1 cellular context compared by ENCODE assay signal in the genomic region with DNA sequence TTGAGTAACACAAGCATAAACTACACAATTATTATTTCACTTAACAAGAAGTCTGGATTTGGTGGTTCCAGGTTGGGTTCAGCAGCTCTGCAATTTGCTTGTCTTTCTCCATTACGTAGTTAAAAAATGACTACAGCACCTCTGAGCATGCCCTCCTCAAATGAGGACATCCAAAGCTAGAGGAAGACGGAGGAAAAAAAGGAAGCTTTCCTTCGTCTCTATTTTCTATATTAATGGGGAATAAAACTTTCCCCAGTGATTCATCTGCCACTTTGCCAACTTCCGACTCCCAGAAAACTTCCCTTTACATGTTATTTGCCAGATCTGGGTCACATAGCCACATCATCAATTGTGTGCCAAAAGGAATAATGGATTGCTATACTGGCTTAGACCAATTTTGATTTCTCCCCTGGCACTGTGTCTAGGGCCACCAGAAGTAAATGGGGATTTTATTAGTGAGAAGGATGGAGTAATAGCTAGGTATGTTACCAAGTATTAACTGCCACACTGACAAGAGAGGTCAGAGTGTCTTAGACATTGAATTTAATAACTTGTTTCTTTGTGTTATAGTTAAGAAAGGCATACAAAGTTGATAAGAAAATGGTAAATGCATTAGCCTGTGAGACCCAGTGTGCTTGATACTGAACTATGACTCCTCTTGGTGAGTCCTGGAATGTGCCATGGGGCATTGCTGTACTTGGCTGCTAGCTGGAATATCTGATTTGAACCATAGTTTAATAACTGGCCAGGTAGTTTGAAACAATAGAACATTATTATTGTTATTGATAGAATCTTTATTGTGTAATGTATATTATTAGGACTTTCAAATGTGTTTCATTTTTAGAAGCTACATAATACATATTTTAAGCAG.
TF ChIP-seq lines count a peak whose summit lies in the region.

No MANE protein-coding gene starts in this region.

TF ChIP-seq in WTC11, 78 proteins besides CTCF, POLR2A, EP300 and RAD21 (continued from another document):
- TF ChIP-seq, protein P1, sequence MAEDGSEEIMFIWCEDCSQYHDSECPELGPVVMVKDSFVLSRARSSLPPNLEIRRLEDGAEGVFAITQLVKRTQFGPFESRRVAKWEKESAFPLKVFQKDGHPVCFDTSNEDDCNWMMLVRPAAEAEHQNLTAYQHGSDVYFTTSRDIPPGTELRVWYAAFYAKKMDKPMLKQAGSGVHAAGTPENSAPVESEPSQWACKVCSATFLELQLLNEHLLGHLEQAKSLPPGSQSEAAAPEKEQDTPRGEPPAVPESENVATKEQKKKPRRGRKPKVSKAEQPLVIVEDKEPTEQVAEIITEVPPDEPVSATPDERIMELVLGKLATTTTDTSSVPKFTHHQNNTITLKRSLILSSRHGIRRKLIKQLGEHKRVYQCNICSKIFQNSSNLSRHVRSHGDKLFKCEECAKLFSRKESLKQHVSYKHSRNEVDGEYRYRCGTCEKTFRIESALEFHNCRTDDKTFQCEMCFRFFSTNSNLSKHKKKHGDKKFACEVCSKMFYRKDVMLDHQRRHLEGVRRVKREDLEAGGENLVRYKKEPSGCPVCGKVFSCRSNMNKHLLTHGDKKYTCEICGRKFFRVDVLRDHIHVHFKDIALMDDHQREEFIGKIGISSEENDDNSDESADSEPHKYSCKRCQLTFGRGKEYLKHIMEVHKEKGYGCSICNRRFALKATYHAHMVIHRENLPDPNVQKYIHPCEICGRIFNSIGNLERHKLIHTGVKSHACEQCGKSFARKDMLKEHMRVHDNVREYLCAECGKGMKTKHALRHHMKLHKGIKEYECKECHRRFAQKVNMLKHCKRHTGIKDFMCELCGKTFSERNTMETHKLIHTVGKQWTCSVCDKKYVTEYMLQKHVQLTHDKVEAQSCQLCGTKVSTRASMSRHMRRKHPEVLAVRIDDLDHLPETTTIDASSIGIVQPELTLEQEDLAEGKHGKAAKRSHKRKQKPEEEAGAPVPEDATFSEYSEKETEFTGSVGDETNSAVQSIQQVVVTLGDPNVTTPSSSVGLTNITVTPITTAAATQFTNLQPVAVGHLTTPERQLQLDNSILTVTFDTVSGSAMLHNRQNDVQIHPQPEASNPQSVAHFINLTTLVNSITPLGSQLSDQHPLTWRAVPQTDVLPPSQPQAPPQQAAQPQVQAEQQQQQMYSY (CRISPR knock-in tag; IDR thresholded peaks at IDR 0.05) = no peak
- TF ChIP-seq OVOL2 (CRISPR knock-in tag; IDR thresholded peaks at IDR 0.05; ENCODE audit: borderline replicate concordance) = no peak
- TF ChIP-seq, protein P2, sequence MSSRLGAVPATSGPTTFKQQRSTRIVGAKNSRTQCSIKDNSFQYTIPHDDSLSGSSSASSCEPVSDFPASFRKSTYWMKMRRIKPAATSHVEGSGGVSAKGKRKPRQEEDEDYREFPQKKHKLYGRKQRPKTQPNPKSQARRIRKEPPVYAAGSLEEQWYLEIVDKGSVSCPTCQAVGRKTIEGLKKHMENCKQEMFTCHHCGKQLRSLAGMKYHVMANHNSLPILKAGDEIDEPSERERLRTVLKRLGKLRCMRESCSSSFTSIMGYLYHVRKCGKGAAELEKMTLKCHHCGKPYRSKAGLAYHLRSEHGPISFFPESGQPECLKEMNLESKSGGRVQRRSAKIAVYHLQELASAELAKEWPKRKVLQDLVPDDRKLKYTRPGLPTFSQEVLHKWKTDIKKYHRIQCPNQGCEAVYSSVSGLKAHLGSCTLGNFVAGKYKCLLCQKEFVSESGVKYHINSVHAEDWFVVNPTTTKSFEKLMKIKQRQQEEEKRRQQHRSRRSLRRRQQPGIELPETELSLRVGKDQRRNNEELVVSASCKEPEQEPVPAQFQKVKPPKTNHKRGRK (CRISPR knock-in tag; IDR thresholded peaks at IDR 0.05; ENCODE audit: borderline replicate concordance) = no peak
- no peak for TF ChIP-seq NR3C1 (CRISPR knock-in tag; conservative IDR thresholded peaks at IDR 0.05; ENCODE audit: low read depth)
- TF ChIP-seq IRF1 (CRISPR knock-in tag; IDR thresholded peaks at IDR 0.05) = no peak
- TF ChIP-seq, protein P3, sequence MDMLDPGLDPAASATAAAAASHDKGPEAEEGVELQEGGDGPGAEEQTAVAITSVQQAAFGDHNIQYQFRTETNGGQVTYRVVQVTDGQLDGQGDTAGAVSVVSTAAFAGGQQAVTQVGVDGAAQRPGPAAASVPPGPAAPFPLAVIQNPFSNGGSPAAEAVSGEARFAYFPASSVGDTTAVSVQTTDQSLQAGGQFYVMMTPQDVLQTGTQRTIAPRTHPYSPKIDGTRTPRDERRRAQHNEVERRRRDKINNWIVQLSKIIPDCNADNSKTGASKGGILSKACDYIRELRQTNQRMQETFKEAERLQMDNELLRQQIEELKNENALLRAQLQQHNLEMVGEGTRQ (CRISPR knock-in tag; IDR thresholded peaks at IDR 0.05) = no peak
- TF ChIP-seq GABPB1 (CRISPR knock-in tag; IDR thresholded peaks at IDR 0.05) = no peak
- TF ChIP-seq RELA (CRISPR knock-in tag; IDR thresholded peaks at IDR 0.05; ENCODE audit: borderline replicate concordance) = no peak
- TF ChIP-seq TEAD4 (CRISPR knock-in tag; IDR thresholded peaks at IDR 0.05) = no peak
